In genomic region chr5:16862777-16863176, GRCh38 we compare ENCODE assay signal across 15 cellular contexts.
DNase-seq lines count a peak whose midpoint lies in the region; ATAC-seq and TF ChIP-seq lines count a peak whose summit lies in the region.
"Had no signal": no experiment of that assay in that cellular context is flagged by ENCODE, and none has a peak within 500 bp of the region (broad histone marks: within the 10 kb centered on the region; RNA-seq: fewer than 3 reads in every experiment).

No MANE protein-coding gene starts in this region.

- TF ChIP-seq CTCF in HFFc6 (IDR thresholded peaks at IDR 0.05), result no peak
- no peak for TF ChIP-seq CTCF in body of pancreas (IDR thresholded peaks at IDR 0.05)
- no peak for TF ChIP-seq CTCF in type B pancreatic cell (conservative IDR thresholded peaks at IDR 0.05)

- H2BK5ac ChIP-seq in mesendoderm (ENCODE audit: low read length), result no peak overlapping the region

- no peak overlapping the region for H2BK120ac ChIP-seq in mesendoderm (ENCODE audit: low read depth, low read length)

- H3K36me3 Mint-ChIP-seq in HFFc6 (ENCODE audit: low read depth), result peaks cover 44% of the 10 kb centered on the region
- H3K36me3 Mint-ChIP-seq in type B pancreatic cell, result peaks cover 13% of the 10 kb centered on the region
- H3K36me3 Mint-ChIP-seq: activated naive CD4-positive, alpha-beta T cell treated with anti-CD3 and anti-CD28 coated beads, Interleukin-2, amount 50 U/mL, for 72 hours; stimulated activated memory B cell treated with anti-CD40 and anti-IgM and Interleukin-4, amounts not matched to agents 10 μg/mL and 1 μg/mL and 100 μg/mL, for 72 hours had no signal

- DNase-seq in HFFc6 (no peak), body of pancreas (peak in 1 of 4 donors; percentile 37), mesendoderm (no peak), type B pancreatic cell (ENCODE audit: extremely low spot score, unreplicated experiment) (no peak), HK-2 (ENCODE audit: unreplicated experiment) (no peak), NCI-H526 (lab: John Stamatoyannopoulos, UW) (no peak)
- DNase-seq: activated CD4-positive, alpha-beta T cell treated with anti-CD3 and anti-CD28 coated beads for 4 hours; AML-193; NCI-H524; occipital lobe; Right ventricle myocardium superior had no signal

- no peaks in the 10 kb centered on the region for H3K9me3 Mint-ChIP-seq in HFFc6
- H3K9me3 Mint-ChIP-seq in type B pancreatic cell, result no peaks in the 10 kb centered on the region
- H3K9me3 Mint-ChIP-seq: activated naive CD4-positive, alpha-beta T cell treated with anti-CD3 and anti-CD28 coated beads, Interleukin-2, amount 50 U/mL, for 72 hours; stimulated activated memory B cell treated with anti-CD40 and anti-IgM and Interleukin-4, amounts not matched to agents 10 μg/mL and 1 μg/mL and 100 μg/mL, for 72 hours had no signal

- no peak overlapping the region for H3K56ac ChIP-seq in mesendoderm (ENCODE audit: low read length)

- no peak overlapping the region for H2BK15ac ChIP-seq in mesendoderm (replicated peaks; ENCODE audit: low read depth)

- peak overlapping the region; percentile 52 for H3K18ac ChIP-seq in mesendoderm (ENCODE audit: low read length)

- no peak overlapping the region for H3K23ac ChIP-seq in mesendoderm (ENCODE audit: low read length)

- intact Hi-C loops in body of pancreas (cut with DNase I), result no loop called here

- H3K27me3 Mint-ChIP-seq in HFFc6 (ENCODE audit: insufficient read depth) (peaks cover 7% of the 10 kb centered on the region), type B pancreatic cell (no peaks in the 10 kb centered on the region)
- H3K27me3 Mint-ChIP-seq: stimulated activated memory B cell treated with anti-CD40 and anti-IgM and Interleukin-4, amounts not matched to agents 10 μg/mL and 1 μg/mL and 100 μg/mL, for 72 hours had no signal

- no peak overlapping the region for H3K4ac ChIP-seq in mesendoderm (ENCODE audit: low read depth, low read length)

- H3K4me1 ChIP-seq in body of pancreas (peaks cover 43% of the 10 kb centered on the region), mesendoderm (ENCODE audit: control insufficient read depth, low read depth, low read length) (peaks cover 25% of the 10 kb centered on the region)

- no peak for TF ChIP-seq POLR2A in body of pancreas (IDR thresholded peaks at IDR 0.05)

- no peak overlapping the region for H4K8ac ChIP-seq in mesendoderm (ENCODE audit: low read depth, low read length)

- H3K4me3 ChIP-seq in body of pancreas (no peak overlapping the region), mesendoderm (ENCODE audit: low read length) (no peak overlapping the region)

- H3K27me3 ChIP-seq in body of pancreas, result no peaks in the 10 kb centered on the region
- no peaks in the 10 kb centered on the region for H3K27me3 ChIP-seq in mesendoderm (ENCODE audit: insufficient read depth, low read length, poor library complexity)

- peak overlapping the region in 3 of 4 donors; percentile 6 to 8 (median 8) for H3K27ac ChIP-seq in body of pancreas
- H3K27ac ChIP-seq in mesendoderm (ENCODE audit: low read depth, low read length), result no peak overlapping the region

- H3K4me3 Mint-ChIP-seq in HFFc6 (no peak overlapping the region), type B pancreatic cell (peak overlapping the region; percentile 26)
- H3K4me3 Mint-ChIP-seq: stimulated activated memory B cell treated with anti-CD40 and anti-IgM and Interleukin-4, amounts not matched to agents 10 μg/mL and 1 μg/mL and 100 μg/mL, for 72 hours had no signal

- H4K5ac ChIP-seq in mesendoderm (ENCODE audit: low read length), result no peak overlapping the region

- H3K27ac Mint-ChIP-seq in HFFc6, result peak overlapping the region; percentile 36; the same call in 1 of the 2 replicates
- H3K27ac Mint-ChIP-seq in type B pancreatic cell, result no peak overlapping the region
- H3K27ac Mint-ChIP-seq: activated naive CD4-positive, alpha-beta T cell treated with anti-CD3 and anti-CD28 coated beads, Interleukin-2, amount 50 U/mL, for 72 hours; stimulated activated memory B cell treated with anti-CD40 and anti-IgM and Interleukin-4, amounts not matched to agents 10 μg/mL and 1 μg/mL and 100 μg/mL, for 72 hours had no signal

- H3K4me2 ChIP-seq in mesendoderm (ENCODE audit: low read length), result no peak overlapping the region

- no peaks in the 10 kb centered on the region for H3K9me3 ChIP-seq in body of pancreas

- no peak for ATAC-seq in body of pancreas
- ATAC-seq in HG03354 (IDR thresholded peaks at IDR 0.05; ENCODE audit: poor library complexity, severe bottlenecking, unreplicated experiment), result no peak
- ATAC-seq: activated naive CD4-positive, alpha-beta T cell treated with anti-CD3 and anti-CD28 coated beads, Interleukin-2, amount 50 U/mL, for 72 hours; left lobe of liver; stimulated activated memory B cell treated with anti-CD40 and anti-IgM and Interleukin-4, amounts not matched to agents 10 μg/mL and 1 μg/mL and 100 μg/mL, for 72 hours had no signal

- 46 to 66% methylated on average over 3 of the region's 3 CpGs for WGBS in body of pancreas, 2 donors
- WGBS in mesendoderm (ENCODE audit: extremely low coverage, insufficient coverage, low lambda C conversion rate), result no CpG with 5 or more reads among the region's 3 CpGs

- H3K79me2 ChIP-seq in mesendoderm (ENCODE audit: control insufficient read depth, insufficient read depth, low read length), result no peaks in the 10 kb centered on the region

- H3K36me3 ChIP-seq in body of pancreas (replicated peaks in 1 of 2; ENCODE audit: insufficient read depth in 1 of 2, low read depth in 2 of 2), result no peaks in the 10 kb centered on the region
- no peaks in the 10 kb centered on the region for H3K36me3 ChIP-seq in mesendoderm (ENCODE audit: control insufficient read depth, insufficient read depth, low read length)

- no peak overlapping the region for H3K9ac ChIP-seq in mesendoderm (ENCODE audit: low read length)

- peaks cover 9% of the 10 kb centered on the region for H3K79me1 ChIP-seq in mesendoderm (ENCODE audit: low read length)

- peak overlapping the region; percentile 32 for H2AK5ac ChIP-seq in mesendoderm (ENCODE audit: low read length)

- H3K4me1 Mint-ChIP-seq in HFFc6 (ENCODE audit: low read depth) (peaks cover 60% of the 10 kb centered on the region), type B pancreatic cell (ENCODE audit: unreplicated experiment) (peaks cover 45% of the 10 kb centered on the region)
- H3K4me1 Mint-ChIP-seq: stimulated activated memory B cell treated with anti-CD40 and anti-IgM and Interleukin-4, amounts not matched to agents 10 μg/mL and 1 μg/mL and 100 μg/mL, for 72 hours had no signal
